Comparison of ENCODE assay signal across 33 cellular contexts in genomic region chr10:117248700-117249465, GRCh38. TPM values are rescaled to one million over a fixed set of nuclear protein-coding genes. Genes with fewer than 3 reads are reported as not detected.
DNase-seq lines count a peak whose midpoint lies in the region; ATAC-seq, FAIRE-seq and TF ChIP-seq lines count a peak whose summit lies in the region.
"Had no signal": no experiment of that assay in that cellular context is flagged by ENCODE, and none has a peak within 500 bp of the region (broad histone marks: within the 10 kb centered on the region; RNA-seq: fewer than 3 reads in every experiment).

No MANE protein-coding gene starts in this region.

- H3K27ac ChIP-seq in GM23248 (peak overlapping the region; percentile 44), kidney (ENCODE audit: low read depth in 2 of 2, low read length in 2 of 2) (no peak overlapping the region)
- H3K27ac ChIP-seq: left ventricle myocardium inferior, neutrophil, right lobe of liver, testis had no signal

- FAIRE-seq in kidney (lab: Jason Lieb, UNC) = no peak
- FAIRE-seq: H54 had no signal

- H3K9me2 ChIP-seq in GM23248 (ENCODE audit: insufficient read depth) = no peaks in the 10 kb centered on the region

- TF ChIP-seq CTCF in kidney epithelial cell (IDR thresholded peaks at IDR 0.05; ENCODE audit: insufficient read depth, low read length, poor library complexity, severe bottlenecking) (no peak), kidney (IDR thresholded peaks at IDR 0.05; ENCODE audit: borderline replicate concordance, extremely low read depth, insufficient read depth) (no peak)

- no peaks in the 10 kb centered on the region for H3K79me2 ChIP-seq in GM23248 (ENCODE audit: insufficient read depth)

- peak; percentile 66 for DNase-seq in AG08395 (ENCODE audit: low spot score)
- peak; percentile 86 for DNase-seq in GM23248
- DNase-seq in kidney epithelial cell (ENCODE audit: low read depth) = peak; percentile 31
- no peak for DNase-seq in kidney
- no peak for DNase-seq in KG1 (lab: John Stamatoyannopoulos, UW)
- DNase-seq in hypothalamus (lab: John Stamatoyannopoulos, UW) = no peak
- DNase-seq: activated CD4-positive, alpha-beta memory T cell treated with anti-CD3 and anti-CD28 coated beads, Interleukin-2, amount 10 ng/mL, durations not matched to agents 7 days and 5 days; activated CD4-positive, CD25-positive, alpha-beta regulatory T cell treated with anti-CD3 and anti-CD28 coated beads, Interleukin-2, amount 50 U/mL, for 72 hours; activated CD8-positive, alpha-beta memory T cell treated with anti-CD3 and anti-CD28 coated beads, Interleukin-2, amount 50 U/mL, for 4 hours; activated naive CD4-positive, alpha-beta T cell treated with anti-CD3 and anti-CD28 coated beads, Interleukin-2, amount 10 ng/mL, durations not matched to agents 7 days and 5 days; CD4-positive, alpha-beta memory T cell; left ventricle myocardium inferior; mesendoderm; MV-4-11; NCI-H1436; NCI-H2107; NCI-H446; NCI-H82; posterior cingulate gyrus; right lobe of liver; RPMI8226; stimulated activated CD8-positive, alpha-beta memory T cell treated with anti-CD3 and anti-CD28 coated beads, Interleukin-4, amount 100 ng/mL, for 48 hours; testis had no signal

- H2AFZ ChIP-seq in GM23248 = peak overlapping the region; percentile 64; the same call in 1 of the 2 replicates

- H3K4me3 ChIP-seq in GM23248 (peak overlapping the region; percentile 50), kidney epithelial cell (ENCODE audit: low read depth, low read length) (no peak overlapping the region), kidney (ENCODE audit: low read length in 2 of 2) (no peak overlapping the region)
- H3K4me3 ChIP-seq: left ventricle myocardium inferior, right lobe of liver, testis had no signal

- no peaks in the 10 kb centered on the region for H3K9me3 ChIP-seq in GM23248 (ENCODE audit: low read depth)
- no peaks in the 10 kb centered on the region for H3K9me3 ChIP-seq in kidney (ENCODE audit: control insufficient read depth in 1 of 2, low read length in 2 of 2)
- H3K9me3 ChIP-seq: left ventricle myocardium inferior, neutrophil, right lobe of liver, testis had no signal

- H3K36me3 ChIP-seq in GM23248 (ENCODE audit: low read depth) = no peaks in the 10 kb centered on the region
- H3K36me3 ChIP-seq in kidney epithelial cell (ENCODE audit: control insufficient read depth, insufficient read depth, low read length) = no peaks in the 10 kb centered on the region
- no peaks in the 10 kb centered on the region for H3K36me3 ChIP-seq in kidney (ENCODE audit: control insufficient read depth in 1 of 2, insufficient read depth in 2 of 2, low read length in 2 of 2)
- H3K36me3 ChIP-seq: left ventricle myocardium inferior, neutrophil, right lobe of liver had no signal

- intact Hi-C loops in kidney (cut with DNase I) = no loop called here

- H3K4me2 ChIP-seq in GM23248 (ENCODE audit: unreplicated experiment) = peak overlapping the region; percentile 83

- no peak for ATAC-seq in SK-N-SH treated with all-trans-retinoic acid at 6 μM for 48 hours
- no peak for ATAC-seq in activated CD4-positive, CD25-positive, alpha-beta regulatory T cell treated with anti-CD3 and anti-CD28 coated beads, Interleukin-2, amount 50 U/mL, for 24 hours
- ATAC-seq: right lobe of liver had no signal

- in situ Hi-C loops in GM23248 (cut with MboI) = no loop called here

- no peaks in the 10 kb centered on the region for H4K20me1 ChIP-seq in GM23248 (ENCODE audit: insufficient read depth)

- 11% methylated on average over 12 of the region's 12 CpGs for WGBS in GM23248 (ENCODE audit: low coverage in 1 of 2, low lambda C conversion rate in 2 of 2, missing lambda C conversion rate in 2 of 2), 2 experiments

- H3K27me3 ChIP-seq in GM23248 (replicated peaks; ENCODE audit: insufficient read depth) (no peaks in the 10 kb centered on the region), kidney epithelial cell (ENCODE audit: control insufficient read depth, insufficient read depth, low read length) (no peaks in the 10 kb centered on the region)
- H3K27me3 ChIP-seq: right lobe of liver, testis had no signal

- H3F3A ChIP-seq in GM23248 (ENCODE audit: insufficient read depth) = peaks cover 14% of the 10 kb centered on the region

- peaks cover 18% of the 10 kb centered on the region for H3K4me1 ChIP-seq in GM23248 (ENCODE audit: insufficient read depth)
- no peaks in the 10 kb centered on the region for H3K4me1 ChIP-seq in kidney (ENCODE audit: control insufficient read depth in 1 of 2, insufficient read depth in 1 of 2, low read depth in 1 of 2, low read length in 2 of 2)
- H3K4me1 ChIP-seq: left ventricle myocardium inferior, right lobe of liver, testis had no signal

- 0 out of 2 replicates have a peak overlapping the region, but pooled peaks have one; percentile 38 for H3K9ac ChIP-seq in GM23248
- H3K9ac ChIP-seq in kidney (ENCODE audit: low read length in 2 of 2) = no peak overlapping the region

TF ChIP-seq in SK-N-SH treated with all-trans-retinoic acid at 6 μM for 48 hours, 23 proteins besides CTCF, POLR2A, EP300 and RAD21:
- TF ChIP-seq RARB (CRISPR knock-in tag; IDR thresholded peaks at IDR 0.05) = no peak
- TF ChIP-seq TCF4 (CRISPR knock-in tag; IDR thresholded peaks at IDR 0.05; ENCODE audit: borderline replicate concordance) = peak; percentile 28; the same call in 1 of the 2 replicates
- TF ChIP-seq POU6F1 (CRISPR knock-in tag; IDR thresholded peaks at IDR 0.05; ENCODE audit: borderline replicate concordance, low read depth) = no peak
- TF ChIP-seq ZFP3 (CRISPR knock-in tag; IDR thresholded peaks at IDR 0.05) = no peak

RNA-seq across cellular contexts. Expression of gene SLC18A2, which starts 8.0 kb away (rescaled TPM):
- total RNA-seq in GM23248 (2014; rRNA removed; shearing (Covaris generic)) = not detected in 2 replicates
- polyA plus RNA-seq in GM23248 (2016; fragmentation: Nextera tagmentation; extraction: Ambion mirVana) = 0.91 and 1.2 TPM in 2 replicates
- 0.75 and 1.5 TPM in 2 replicates for total RNA-seq in kidney epithelial cell
- total RNA-seq in kidney = 4.6 TPM
- polyA plus RNA-seq in kidney (ENCODE audit: insufficient read depth, low read depth, low replicate concordance) = 0.15 TPM
- total RNA-seq: A172; activated CD4-positive, alpha-beta memory T cell treated with anti-CD3 and anti-CD28 coated beads, Interleukin-2, amount 10 ng/mL, durations not matched to agents 7 days and 5 days; dermis microvascular lymphatic vessel endothelial cell; SK-MEL-5; T-helper 1 cell treated with Interleukin-12 subunit alpha and Interleukin-12 subunit beta and Interleukin-4 antibody, amounts not matched to agents 30 ng/mL and 1 ng/mL, for 36 hours had no signal

RNA-seq across cellular contexts. Expression of gene KCNK18, which starts 51.6 kb away (rescaled TPM):
- not detected in 2 replicates for total RNA-seq in GM23248 (2014; rRNA removed; shearing (Covaris generic))
- polyA plus RNA-seq in GM23248 (2016; fragmentation: Nextera tagmentation; extraction: Ambion mirVana) (not detected in 2 replicates), kidney (ENCODE audit: insufficient read depth, low read depth, low replicate concordance) (not detected)
- total RNA-seq in kidney epithelial cell (not detected in 2 replicates), kidney (not detected)
- total RNA-seq: A172; activated CD4-positive, alpha-beta memory T cell treated with anti-CD3 and anti-CD28 coated beads, Interleukin-2, amount 10 ng/mL, durations not matched to agents 7 days and 5 days; CD4-positive, alpha-beta memory T cell; cerebellum; dermis microvascular lymphatic vessel endothelial cell; left ventricle myocardium inferior; right lobe of liver; SK-MEL-5; T-helper 1 cell treated with Interleukin-12 subunit alpha and Interleukin-12 subunit beta and Interleukin-4 antibody, amounts not matched to agents 30 ng/mL and 1 ng/mL, for 36 hours; testis; urinary bladder had no signal
- polyA plus RNA-seq: CD4-positive, alpha-beta memory T cell; urinary bladder had no signal

Comparison
In these comparisons a context has a peak if more than half of its experiments do, and no peak if none do; other contexts are left out.
1. DNase-seq: peak in AG08395 (single experiment), GM23248 (single experiment) and kidney epithelial cell (single experiment); none in kidney (single experiment), KG1 (single experiment) and hypothalamus (0 of 51).